ENCODE assay signal across 8 cellular contexts in genomic region chr13:46595136-46595917, GRCh38. TPM values are rescaled to one million over a fixed set of nuclear protein-coding genes. Genes with fewer than 3 reads are reported as not detected.
DNase-seq lines count a peak whose midpoint lies in the region; ATAC-seq and TF ChIP-seq lines count a peak whose summit lies in the region.

No MANE protein-coding gene starts in this region.

- peak; percentile 47 for ATAC-seq in GM21367 (IDR thresholded peaks at IDR 0.05; ENCODE audit: unreplicated experiment)
- ATAC-seq in HG03280 (IDR thresholded peaks at IDR 0.05; ENCODE audit: unreplicated experiment): no peak
- ATAC-seq in GM18519 (IDR thresholded peaks at IDR 0.05; ENCODE audit: low FRiP score, unreplicated experiment): no peak

- H3K27ac ChIP-seq in temporal lobe (ENCODE audit: low read depth, low read length): peak overlapping the region; percentile 46

- no peak for TF ChIP-seq CTCF in fibroblast of pulmonary artery (IDR thresholded peaks at IDR 0.05; ENCODE audit: low read length, missing control alignments)

- DNase-seq in NCI-H226: peak; percentile 74
- DNase-seq in fibroblast of pulmonary artery (ENCODE audit: low read depth): peak; percentile 51
- no peak for DNase-seq in stimulated activated CD8-positive, alpha-beta memory T cell treated with anti-CD3 and anti-CD28 coated beads, Interleukin-4, amount 100 ng/mL, for 48 hours
- DNase-seq in effector CD8-positive, alpha-beta T cell (lab: John Stamatoyannopoulos, UW): no peak

- no peak overlapping the region for H3K4me3 ChIP-seq in fibroblast of pulmonary artery (replicated peaks; ENCODE audit: low read depth, low read length)

RNA-seq across cellular contexts. Expression of gene LRCH1, which starts 42.4 kb away (rescaled TPM):
- total RNA-seq in temporal lobe: 17.5 TPM

Comparison
In these comparisons a context has a peak if more than half of its experiments do, and no peak if none do; other contexts are left out.
1. DNase-seq: peak in NCI-H226 (single experiment) and fibroblast of pulmonary artery (single experiment); none in stimulated activated CD8-positive, alpha-beta memory T cell treated with anti-CD3 and anti-CD28 coated beads, Interleukin-4, amount 100 ng/mL, for 48 hours (single experiment) and effector CD8-positive, alpha-beta T cell (single experiment).